ENCODE assay signal across 1 cellular context in the genomic region with DNA sequence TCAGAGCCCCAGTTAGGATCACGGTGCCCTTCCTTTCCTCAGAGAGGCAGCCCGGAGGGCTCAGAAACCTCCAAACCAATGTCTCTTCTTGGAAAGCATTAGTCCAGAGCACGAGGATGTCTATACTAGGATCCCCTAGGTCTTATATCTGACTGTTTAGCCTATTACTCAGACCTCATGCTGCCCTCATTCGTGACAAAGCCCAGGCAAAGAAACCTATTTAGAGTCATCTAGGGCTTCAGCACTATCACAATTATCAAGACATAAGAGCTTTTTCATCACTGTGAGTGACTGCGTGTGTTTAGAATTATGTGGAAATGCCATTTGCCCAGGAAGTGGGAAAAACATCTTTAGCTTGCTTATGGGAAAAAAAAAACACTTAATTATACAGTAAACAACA.
TF ChIP-seq lines count a peak whose summit lies in the region.

No MANE protein-coding gene starts in this region.

TF ChIP-seq in IMR-90, 13 proteins besides CTCF, POLR2A, EP300 and RAD21 (continued from another document):
- TF ChIP-seq, protein P1, sequence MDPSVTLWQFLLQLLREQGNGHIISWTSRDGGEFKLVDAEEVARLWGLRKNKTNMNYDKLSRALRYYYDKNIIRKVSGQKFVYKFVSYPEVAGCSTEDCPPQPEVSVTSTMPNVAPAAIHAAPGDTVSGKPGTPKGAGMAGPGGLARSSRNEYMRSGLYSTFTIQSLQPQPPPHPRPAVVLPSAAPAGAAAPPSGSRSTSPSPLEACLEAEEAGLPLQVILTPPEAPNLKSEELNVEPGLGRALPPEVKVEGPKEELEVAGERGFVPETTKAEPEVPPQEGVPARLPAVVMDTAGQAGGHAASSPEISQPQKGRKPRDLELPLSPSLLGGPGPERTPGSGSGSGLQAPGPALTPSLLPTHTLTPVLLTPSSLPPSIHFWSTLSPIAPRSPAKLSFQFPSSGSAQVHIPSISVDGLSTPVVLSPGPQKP (IDR thresholded peaks at IDR 0.05; ENCODE audit: borderline replicate concordance, low read depth, low read length): no peak
- TF ChIP-seq RCOR1 (IDR thresholded peaks at IDR 0.05; ENCODE audit: insufficient replicate concordance, low read length): no peak
